ENCODE assay signal across 15 cellular contexts in genomic region chr6:89989742-89990141, GRCh38.
DNase-seq lines count a peak whose midpoint lies in the region; FAIRE-seq and TF ChIP-seq lines count a peak whose summit lies in the region.
"Had no signal": no experiment of that assay in that cellular context is flagged by ENCODE, and none has a peak within 500 bp of the region (broad histone marks: within the 10 kb centered on the region; RNA-seq: fewer than 3 reads in every experiment).

No MANE protein-coding gene starts in this region.

- H3K27me3 ChIP-seq in astrocyte (ENCODE audit: insufficient read depth, low read length) (no peaks in the 10 kb centered on the region), H9 (ENCODE audit: insufficient read depth, low read length) (no peaks in the 10 kb centered on the region)
- H3K27me3 ChIP-seq: esophagus muscularis mucosa had no signal

- H3K9me3 ChIP-seq in astrocyte (ENCODE audit: insufficient read depth, low read depth, low read length), result no peaks in the 10 kb centered on the region
- no peaks in the 10 kb centered on the region for H3K9me3 ChIP-seq in H9 (ENCODE audit: control insufficient read depth, low read depth, low read length)
- H3K9me3 ChIP-seq: esophagus muscularis mucosa had no signal

- H3K27ac Mint-ChIP-seq in activated naive CD4-positive, alpha-beta T cell treated with anti-CD3 and anti-CD28 coated beads, Interleukin-2, amount 50 U/mL, for 24 hours, result peak overlapping the region; percentile 86
- H3K27ac Mint-ChIP-seq in astrocyte (ENCODE audit: unreplicated experiment) (peak overlapping the region; percentile 98), H9 (no peak overlapping the region)
- H3K27ac Mint-ChIP-seq: nephron progenitor cell had no signal

- H3K14ac ChIP-seq in H9 (ENCODE audit: insufficient read depth, low read length), result no peak overlapping the region

- H3K4me1 ChIP-seq in astrocyte (ENCODE audit: insufficient read depth, low read length) (peaks cover 34% of the 10 kb centered on the region), H9 (ENCODE audit: insufficient read depth, low read length) (no peaks in the 10 kb centered on the region)

- H3K79me1 ChIP-seq in H9 (ENCODE audit: insufficient read depth, low read depth, low read length, poor library complexity, severe bottlenecking), result no peaks in the 10 kb centered on the region

- no peaks in the 10 kb centered on the region for H3K9me3 Mint-ChIP-seq in activated naive CD4-positive, alpha-beta T cell treated with anti-CD3 and anti-CD28 coated beads, Interleukin-2, amount 50 U/mL, for 24 hours
- H3K9me3 Mint-ChIP-seq in astrocyte (ENCODE audit: unreplicated experiment), result no peaks in the 10 kb centered on the region
- no peaks in the 10 kb centered on the region for H3K9me3 Mint-ChIP-seq in H9
- H3K9me3 Mint-ChIP-seq: nephron progenitor cell had no signal

- H3K36me3 ChIP-seq in astrocyte (ENCODE audit: insufficient read depth, low read length), result no peaks in the 10 kb centered on the region
- H3K36me3 ChIP-seq: esophagus muscularis mucosa had no signal

- H3K4me1 Mint-ChIP-seq in activated naive CD4-positive, alpha-beta T cell treated with anti-CD3 and anti-CD28 coated beads, Interleukin-2, amount 50 U/mL, for 24 hours, result peaks cover 94% of the 10 kb centered on the region
- H3K4me1 Mint-ChIP-seq in astrocyte (ENCODE audit: low read depth, unreplicated experiment), result peaks cover 57% of the 10 kb centered on the region
- peaks cover 20 to 29% of the 10 kb centered on the region in 2 experiments for H3K4me1 Mint-ChIP-seq in H9

- H2BK20ac ChIP-seq in H9 (ENCODE audit: low read depth, low read length, poor library complexity, severe bottlenecking), result no peak overlapping the region

- no peak overlapping the region for H3K4me3 ChIP-seq in astrocyte (ENCODE audit: insufficient read depth, low read depth, low read length)
- H3K4me3 ChIP-seq: esophagus muscularis mucosa, skin epidermis had no signal

- H3K9ac ChIP-seq in astrocyte (ENCODE audit: low read length) (peak overlapping the region; percentile 15), H9 (ENCODE audit: extremely low read depth, insufficient read length, low read length) (no peak overlapping the region)

- peak; percentile 63 for FAIRE-seq in astrocyte (lab: Jason Lieb, UNC)

- H2AFZ ChIP-seq in astrocyte (ENCODE audit: low read depth, low read length), result no peak overlapping the region
- no peak overlapping the region for H2AFZ ChIP-seq in H9 (ENCODE audit: low read length)

- H3K79me2 ChIP-seq in astrocyte (ENCODE audit: insufficient read depth, low read length) (no peaks in the 10 kb centered on the region), H9 (ENCODE audit: insufficient read depth, low read length) (no peaks in the 10 kb centered on the region)

- no peak overlapping the region for H3K18ac ChIP-seq in H9 (ENCODE audit: insufficient read length, low read depth, low read length)

- no peak overlapping the region for H3K23ac ChIP-seq in H9 (ENCODE audit: insufficient read length, low read depth, low read length)

- no CpG with 5 or more reads among the region's 4 CpGs for WGBS in H9 (ENCODE audit: extremely low coverage, insufficient read length, low lambda C conversion rate)

- H4K20me1 ChIP-seq in astrocyte (ENCODE audit: insufficient read depth, low read length) (no peaks in the 10 kb centered on the region), H9 (ENCODE audit: control insufficient read depth, insufficient read depth, insufficient read length) (no peaks in the 10 kb centered on the region)

- no peak overlapping the region for H4K91ac ChIP-seq in H9 (ENCODE audit: insufficient read length, low read depth, low read length)

- no peak overlapping the region for H2AK5ac ChIP-seq in H9 (ENCODE audit: insufficient read length, low read length)

- TF ChIP-seq CTCF in astrocyte (IDR thresholded peaks at IDR 0.05; ENCODE audit: insufficient read depth, low read depth, low read length) (no peak), H9 (conservative IDR thresholded peaks at IDR 0.05) (no peak)

- no peak overlapping the region for H2BK12ac ChIP-seq in H9 (ENCODE audit: insufficient read length, low read depth, low read length)

- H3K4me3 Mint-ChIP-seq in activated naive CD4-positive, alpha-beta T cell treated with anti-CD3 and anti-CD28 coated beads, Interleukin-2, amount 50 U/mL, for 24 hours, result peak overlapping the region; percentile 1
- H3K4me3 Mint-ChIP-seq in astrocyte (ENCODE audit: unreplicated experiment), result peak overlapping the region; percentile 41
- no peak overlapping the region for H3K4me3 Mint-ChIP-seq in H9
- H3K4me3 Mint-ChIP-seq: nephron progenitor cell had no signal

- H3K4me2 ChIP-seq in astrocyte (ENCODE audit: low read length), result peak overlapping the region; percentile 16
- H3K4me2 ChIP-seq in H9 (ENCODE audit: insufficient read depth, insufficient read length, low read length), result no peak overlapping the region

- no peaks in the 10 kb centered on the region for H3K27me3 Mint-ChIP-seq in activated naive CD4-positive, alpha-beta T cell treated with anti-CD3 and anti-CD28 coated beads, Interleukin-2, amount 50 U/mL, for 24 hours
- H3K27me3 Mint-ChIP-seq in astrocyte (ENCODE audit: low read depth, unreplicated experiment) (no peaks in the 10 kb centered on the region), H9 (ENCODE audit: low read depth) (no peaks in the 10 kb centered on the region; the same call in 1 of the 2 replicates)

- H3T11ph ChIP-seq in H9 (ENCODE audit: low read length), result no peak overlapping the region

- no peak overlapping the region for H4K8ac ChIP-seq in H9 (replicated peaks; ENCODE audit: insufficient read length, low read depth, low read length)

- H2BK120ac ChIP-seq in H9 (ENCODE audit: low read depth, low read length, poor library complexity, severe bottlenecking), result no peak overlapping the region

- H3K4ac ChIP-seq in H9 (ENCODE audit: low read depth, low read length), result no peak overlapping the region

- H3K23me2 ChIP-seq in H9 (ENCODE audit: insufficient read length, low read depth, low read length, poor library complexity, severe bottlenecking), result no peaks in the 10 kb centered on the region

- H3K56ac ChIP-seq in H9 (ENCODE audit: insufficient read length, low read depth, low read length), result no peak overlapping the region

- H2BK15ac ChIP-seq in H9 (ENCODE audit: low read depth, low read length), result no peak overlapping the region

- H3K27ac ChIP-seq in astrocyte (ENCODE audit: low read depth, low read length) (peak overlapping the region; percentile 70), H9 (ENCODE audit: insufficient read length, low read depth, low read length) (no peak overlapping the region)
- H3K27ac ChIP-seq: esophagus muscularis mucosa, skin epidermis had no signal

- DNase-seq in activated naive CD4-positive, alpha-beta T cell treated with Interleukin-2 at 50 U/mL for 16 hours, result no peak
- DNase-seq in astrocyte (ENCODE audit: low read depth), result peak; percentile 97
- DNase-seq in islet precursor cell, result peak; percentile 76
- peak; percentile 63 for DNase-seq in stromal cell of bone marrow (ENCODE audit: low read depth)
- DNase-seq in H9, result no peak
- DNase-seq in NCI-H187 (lab: John Stamatoyannopoulos, UW), result no peak
- DNase-seq in HCEC 1CT, result no peak
- DNase-seq: AML-193, NCI-H1105 treated with DMSO at 0.1 percent for 48 hours, NCI-H524 treated with DMSO at 0.1 percent for 48 hours, nephron progenitor cell, Right ventricle myocardium superior had no signal

- H3K36me3 Mint-ChIP-seq in activated naive CD4-positive, alpha-beta T cell treated with anti-CD3 and anti-CD28 coated beads, Interleukin-2, amount 50 U/mL, for 24 hours, result peaks cover 44% of the 10 kb centered on the region
- no peaks in the 10 kb centered on the region for H3K36me3 Mint-ChIP-seq in astrocyte (ENCODE audit: low read depth, unreplicated experiment)
- no peaks in the 10 kb centered on the region for H3K36me3 Mint-ChIP-seq in H9 (ENCODE audit: insufficient read depth in 1 of 3, low read depth in 3 of 3)

- no peak overlapping the region for H2BK5ac ChIP-seq in H9 (ENCODE audit: insufficient read length, low read length)

- no peak overlapping the region for H4K5ac ChIP-seq in H9 (ENCODE audit: insufficient read length, low read depth, low read length)

Comparison
In these comparisons a context has a peak if more than half of its experiments do, and no peak if none do; other contexts are left out.
1. H3K27ac Mint-ChIP-seq: peak in activated naive CD4-positive, alpha-beta T cell treated with anti-CD3 and anti-CD28 coated beads, Interleukin-2, amount 50 U/mL, for 24 hours (single experiment) and astrocyte (single experiment); none in H9 (0 of 3).
2. H3K4me3 Mint-ChIP-seq: peak in activated naive CD4-positive, alpha-beta T cell treated with anti-CD3 and anti-CD28 coated beads, Interleukin-2, amount 50 U/mL, for 24 hours (single experiment) and astrocyte (single experiment); none in H9 (0 of 2).
3. DNase-seq: peak in astrocyte (single experiment), islet precursor cell (single experiment) and stromal cell of bone marrow (single experiment); none in activated naive CD4-positive, alpha-beta T cell treated with Interleukin-2 at 50 U/mL for 16 hours (single experiment), H9 (single experiment), NCI-H187 (0 of 2) and HCEC 1CT (single experiment).